In genomic region chr15:61518191-61518950, GRCh38 we compare ENCODE assay signal across 1 cellular context.
TF ChIP-seq lines count a peak whose summit lies in the region.

No MANE protein-coding gene starts in this region.

TF ChIP-seq in SK-N-SH treated with all-trans-retinoic acid at 6 μM for 48 hours, 23 proteins besides CTCF, POLR2A, EP300 and RAD21:
- no peak for TF ChIP-seq TSHZ2 (CRISPR knock-in tag; IDR thresholded peaks at IDR 0.05)
- no peak for TF ChIP-seq RARB (CRISPR knock-in tag; IDR thresholded peaks at IDR 0.05)
- TF ChIP-seq ZNF70 (CRISPR knock-in tag; IDR thresholded peaks at IDR 0.05): no peak
- no peak for TF ChIP-seq ESRRG (CRISPR knock-in tag; IDR thresholded peaks at IDR 0.05)
- no peak for TF ChIP-seq POU6F1 (CRISPR knock-in tag; IDR thresholded peaks at IDR 0.05; ENCODE audit: borderline replicate concordance, low read depth)
- TF ChIP-seq ARNTL (CRISPR knock-in tag; IDR thresholded peaks at IDR 0.05; ENCODE audit: borderline replicate concordance, low read depth): no peak
- no peak for TF ChIP-seq PPARA (CRISPR knock-in tag; IDR thresholded peaks at IDR 0.05; ENCODE audit: borderline replicate concordance)
- no peak for TF ChIP-seq CREB5 (CRISPR knock-in tag; IDR thresholded peaks at IDR 0.05; ENCODE audit: low read depth)
- no peak for TF ChIP-seq OSR1 (CRISPR knock-in tag; IDR thresholded peaks at IDR 0.05)
- TF ChIP-seq ZFP3 (CRISPR knock-in tag; IDR thresholded peaks at IDR 0.05): no peak
- no peak for TF ChIP-seq TOX (CRISPR knock-in tag; IDR thresholded peaks at IDR 0.05; ENCODE audit: borderline replicate concordance)
